9 cellular contexts compared by ENCODE assay signal in genomic region chr7:103811997-103812396, GRCh38.
DNase-seq lines count a peak whose midpoint lies in the region; ATAC-seq and TF ChIP-seq lines count a peak whose summit lies in the region.
"Had no signal": no experiment of that assay in that cellular context is flagged by ENCODE, and none has a peak within 500 bp of the region (broad histone marks: within the 10 kb centered on the region; RNA-seq: fewer than 3 reads in every experiment).

No MANE protein-coding gene starts in this region.

- TF ChIP-seq CTCF in GM13976 (IDR thresholded peaks at IDR 0.05; ENCODE audit: borderline replicate concordance, control extremely low read depth, extremely low read depth, insufficient read depth, missing control alignments) = no peak

- ATAC-seq in GM21447 (IDR thresholded peaks at IDR 0.05; ENCODE audit: unreplicated experiment) = peak; percentile 76

- DNase-seq in GM13976 (ENCODE audit: low spot score) (peak; percentile 15), HT-29 (ENCODE audit: low spot score) (peak; percentile 12), kidney glomerular epithelial cell (lab: John Stamatoyannopoulos, UW) (peak; percentile 7), activated gamma-delta T cell treated with Interleukin-2 at 50 U/mL for 16 hours (no peak), NCI-H82 (lab: John Stamatoyannopoulos, UW) (no peak), NCI-H1930 (lab: John Stamatoyannopoulos, UW) (no peak), epidermal melanocyte (ENCODE audit: insufficient read length, low spot score) (no peak)
- DNase-seq: activated CD4-positive, alpha-beta memory T cell treated with anti-CD3 and anti-CD28 coated beads, Interleukin-2, amount 10 ng/mL, durations not matched to agents 7 days and 5 days had no signal

- in situ Hi-C loops in GM13976 (cut with MboI; ENCODE audit: low sequenced_read_pairs, unreplicated experiment) = no loop called here

Comparison
In these comparisons a context has a peak if more than half of its experiments do, and no peak if none do; other contexts are left out.
1. DNase-seq: peak in GM13976 (single experiment), HT-29 (single experiment) and kidney glomerular epithelial cell (single experiment); none in activated gamma-delta T cell treated with Interleukin-2 at 50 U/mL for 16 hours (single experiment), NCI-H82 (single experiment), NCI-H1930 (0 of 2) and epidermal melanocyte (single experiment).